In genomic region chr5:171984748-171985419, GRCh38 we compare ENCODE assay signal across 9 cellular contexts.
DNase-seq lines count a peak whose midpoint lies in the region; ATAC-seq lines count a peak whose summit lies in the region.
"Had no signal": no experiment of that assay in that cellular context is flagged by ENCODE, and none has a peak within 500 bp of the region (broad histone marks: within the 10 kb centered on the region; RNA-seq: fewer than 3 reads in every experiment).

No MANE protein-coding gene starts in this region.

- no peaks in the 10 kb centered on the region for H3K27me3 Mint-ChIP-seq in activated T-cell treated with anti-CD3 and anti-CD28 coated beads, Interleukin-2, amount 50 U/mL, for 24 hours
- H3K27me3 Mint-ChIP-seq in stimulated activated memory B cell treated with anti-CD40 and anti-IgM and Interleukin-4, amounts not matched to agents 10 μg/mL and 1 μg/mL and 100 μg/mL, for 72 hours = no peaks in the 10 kb centered on the region

- H3K9me3 Mint-ChIP-seq in activated T-cell treated with anti-CD3 and anti-CD28 coated beads, Interleukin-2, amount 50 U/mL, for 24 hours = peaks cover 10% of the 10 kb centered on the region
- H3K9me3 Mint-ChIP-seq in stimulated activated memory B cell treated with anti-CD40 and anti-IgM and Interleukin-4, amounts not matched to agents 10 μg/mL and 1 μg/mL and 100 μg/mL, for 72 hours = no peaks in the 10 kb centered on the region

- in situ Hi-C loops in KBM-7 (cut with MboI; ENCODE audit: low pct_unique_long_range_greater_than_20kb, low sequenced_read_pairs) = no loop called here

- peaks cover 76% of the 10 kb centered on the region for H3K36me3 Mint-ChIP-seq in activated T-cell treated with anti-CD3 and anti-CD28 coated beads, Interleukin-2, amount 50 U/mL, for 24 hours (ENCODE audit: low read depth)
- peaks cover 38% of the 10 kb centered on the region for H3K36me3 Mint-ChIP-seq in stimulated activated memory B cell treated with anti-CD40 and anti-IgM and Interleukin-4, amounts not matched to agents 10 μg/mL and 1 μg/mL and 100 μg/mL, for 72 hours

- H3K4me3 Mint-ChIP-seq in activated T-cell treated with anti-CD3 and anti-CD28 coated beads, Interleukin-2, amount 50 U/mL, for 24 hours = no peak overlapping the region
- H3K4me3 Mint-ChIP-seq in stimulated activated memory B cell treated with anti-CD40 and anti-IgM and Interleukin-4, amounts not matched to agents 10 μg/mL and 1 μg/mL and 100 μg/mL, for 72 hours = no peak overlapping the region

- H3K4me1 Mint-ChIP-seq in activated T-cell treated with anti-CD3 and anti-CD28 coated beads, Interleukin-2, amount 50 U/mL, for 24 hours (ENCODE audit: low read depth) = peaks cover 65% of the 10 kb centered on the region
- peaks cover 70% of the 10 kb centered on the region for H3K4me1 Mint-ChIP-seq in stimulated activated memory B cell treated with anti-CD40 and anti-IgM and Interleukin-4, amounts not matched to agents 10 μg/mL and 1 μg/mL and 100 μg/mL, for 72 hours

- ATAC-seq in stimulated activated memory B cell treated with anti-CD40 and anti-IgM and Interleukin-4, amounts not matched to agents 10 μg/mL and 1 μg/mL and 100 μg/mL, for 72 hours = peak; percentile 58
- no peak for ATAC-seq in GM19328 (IDR thresholded peaks at IDR 0.05; ENCODE audit: unreplicated experiment)

- DNase-seq in activated T-cell treated with anti-CD3 and anti-CD28 coated beads, Interleukin-2, amount 50 U/mL, for 24 hours = peak; percentile 45
- DNase-seq in activated T-cell treated with anti-CD3 and anti-CD28 coated beads, Interleukin-2, amount 50 U/mL, for 1 hour = no peak
- DNase-seq in KBM-7 (peak; percentile 71), astrocyte of the hippocampus (ENCODE audit: low read depth, low spot score) (peak; percentile 60), HPDE6-E6E7 (ENCODE audit: extremely low spot score) (no peak), iPS-NIHi11 (ENCODE audit: low spot score) (no peak)
- DNase-seq: trophoblast cell had no signal

- H3K27ac Mint-ChIP-seq in activated T-cell treated with anti-CD3 and anti-CD28 coated beads, Interleukin-2, amount 50 U/mL, for 24 hours = peak overlapping the region; percentile 85
- H3K27ac Mint-ChIP-seq in stimulated activated memory B cell treated with anti-CD40 and anti-IgM and Interleukin-4, amounts not matched to agents 10 μg/mL and 1 μg/mL and 100 μg/mL, for 72 hours = peak overlapping the region; percentile 6

Comparison
In these comparisons a context has a peak if more than half of its experiments do, and no peak if none do; other contexts are left out.
1. DNase-seq: peak in activated T-cell treated with anti-CD3 and anti-CD28 coated beads, Interleukin-2, amount 50 U/mL, for 24 hours (single experiment), KBM-7 (single experiment) and astrocyte of the hippocampus (single experiment); none in activated T-cell treated with anti-CD3 and anti-CD28 coated beads, Interleukin-2, amount 50 U/mL, for 1 hour (single experiment), HPDE6-E6E7 (single experiment) and iPS-NIHi11 (single experiment).